Comparison of ENCODE assay signal across 15 cellular contexts in the genomic region with DNA sequence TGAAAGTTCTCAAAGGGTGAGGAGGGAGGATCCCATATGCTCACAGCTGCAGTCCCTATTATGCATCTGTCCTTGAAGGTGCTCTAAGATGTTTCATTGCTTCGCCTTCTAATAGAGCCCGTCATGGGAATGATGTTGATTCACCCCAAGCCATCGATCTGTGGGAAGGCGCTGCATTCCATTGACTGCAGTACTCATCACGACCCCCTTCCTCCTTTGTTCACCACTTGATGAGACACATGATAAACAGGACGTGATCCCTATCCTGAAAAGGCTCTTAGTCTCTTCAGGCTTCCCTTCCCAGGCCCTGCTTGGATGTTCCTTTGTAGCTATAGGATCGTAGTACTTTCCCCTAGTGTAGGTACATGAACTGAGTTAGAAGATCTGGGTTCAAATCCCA.
DNase-seq lines count a peak whose midpoint lies in the region; ATAC-seq and TF ChIP-seq lines count a peak whose summit lies in the region.
"Had no signal": no experiment of that assay in that cellular context is flagged by ENCODE, and none has a peak within 500 bp of the region (broad histone marks: within the 10 kb centered on the region; RNA-seq: fewer than 3 reads in every experiment).

No MANE protein-coding gene starts in this region.

- H3K4me1 ChIP-seq in GM23338 (ENCODE audit: insufficient read depth) = no peaks in the 10 kb centered on the region
- H3K4me1 ChIP-seq in NT2/D1 (ENCODE audit: insufficient read depth, insufficient read length) = no peaks in the 10 kb centered on the region
- H3K4me1 ChIP-seq in uterus = no peaks in the 10 kb centered on the region
- H3K4me1 ChIP-seq in OCI-LY7 (ENCODE audit: insufficient read depth, low read length, poor library complexity, severe bottlenecking) = no peaks in the 10 kb centered on the region
- H3K4me1 ChIP-seq: BE2C had no signal

- TF ChIP-seq CTCF in GM23338 (conservative IDR thresholded peaks at IDR 0.05; ENCODE audit: low read depth in 2 of 2) = no peak
- no peak for TF ChIP-seq CTCF in uterus (IDR thresholded peaks at IDR 0.05)
- no peak for TF ChIP-seq CTCF in OCI-LY7 (conservative IDR thresholded peaks at IDR 0.05; ENCODE audit: low read length)
- no peak for TF ChIP-seq CTCF in glutamatergic neuron (IDR thresholded peaks at IDR 0.05; ENCODE audit: partially characterized antibody, unreplicated experiment)

- H3K27ac ChIP-seq in GM23338 (ENCODE audit: low read depth) = no peak overlapping the region
- peak overlapping the region; percentile 16 to 28 for H3K27ac ChIP-seq in uterus
- no peak overlapping the region for H3K27ac ChIP-seq in OCI-LY7 (ENCODE audit: low read depth, low read length, poor library complexity, severe bottlenecking)
- H3K27ac ChIP-seq: A549, C4-2B had no signal

- no peak for TF ChIP-seq POLR2A in uterus (IDR thresholded peaks at IDR 0.05)

- no peak overlapping the region for H3K4me2 ChIP-seq in GM23338
- H3K4me2 ChIP-seq in OCI-LY7 (ENCODE audit: low read length) = no peak overlapping the region
- H3K4me2 ChIP-seq: A549 had no signal

- H3K27ac Mint-ChIP-seq in GM23338 (no peak overlapping the region), glutamatergic neuron (ENCODE audit: unreplicated experiment) (no peak overlapping the region)
- H3K27ac Mint-ChIP-seq: HFFc6 had no signal

- no TSS peak for BruUV-seq in OCI-LY7 (replicated peaks; lab: Mats Ljungman, UMichigan)

- H3K9me2 ChIP-seq in GM23338 (ENCODE audit: insufficient read depth) (no peaks in the 10 kb centered on the region; the same call in 1 of the 2 replicates), OCI-LY7 (ENCODE audit: insufficient read depth, low read length) (no peaks in the 10 kb centered on the region)

- H3K4me1 Mint-ChIP-seq in GM23338 = no peaks in the 10 kb centered on the region
- peaks cover 14% of the 10 kb centered on the region for H3K4me1 Mint-ChIP-seq in glutamatergic neuron (ENCODE audit: low read depth, unreplicated experiment)
- H3K4me1 Mint-ChIP-seq: CD4-positive, alpha-beta memory T cell had no signal

- H3K36me3 Mint-ChIP-seq in GM23338 (ENCODE audit: low read depth) = no peaks in the 10 kb centered on the region
- H3K36me3 Mint-ChIP-seq in glutamatergic neuron (ENCODE audit: unreplicated experiment) = peaks cover 4% of the 10 kb centered on the region
- H3K36me3 Mint-ChIP-seq: CD4-positive, alpha-beta memory T cell had no signal

- no peaks in the 10 kb centered on the region for H3K9me3 ChIP-seq in NT2/D1 (ENCODE audit: insufficient read depth, low read length)
- no peaks in the 10 kb centered on the region for H3K9me3 ChIP-seq in uterus
- no peaks in the 10 kb centered on the region for H3K9me3 ChIP-seq in OCI-LY7 (ENCODE audit: low read length)
- H3K9me3 ChIP-seq: A549, BE2C had no signal

- H4K20me1 ChIP-seq in GM23338 (replicated peaks; ENCODE audit: insufficient read depth) = no peaks in the 10 kb centered on the region
- H4K20me1 ChIP-seq in OCI-LY7 (ENCODE audit: insufficient read depth, low read length) = no peaks in the 10 kb centered on the region

- H3F3A ChIP-seq in GM23338 (replicated peaks; ENCODE audit: low read depth) = no peaks in the 10 kb centered on the region

- H3K36me3 ChIP-seq in GM23338 (ENCODE audit: insufficient read depth) = no peaks in the 10 kb centered on the region
- no peaks in the 10 kb centered on the region for H3K36me3 ChIP-seq in NT2/D1 (ENCODE audit: insufficient read depth, insufficient read length, low read length)
- no peaks in the 10 kb centered on the region for H3K36me3 ChIP-seq in uterus
- H3K36me3 ChIP-seq in OCI-LY7 (ENCODE audit: insufficient read depth, low read length) = no peaks in the 10 kb centered on the region
- H3K36me3 ChIP-seq: BE2C had no signal

- CTCF ChIA-PET in OCI-LY7 (lab: Charles Lee; ENCODE audit: unreplicated experiment) = no interaction called here

- POLR2A ChIA-PET in OCI-LY7 (lab: Charles Lee) = no interaction called here

- peak; percentile 57 for DNase-seq in GM23338 (ENCODE audit: low spot score)
- DNase-seq in NT2/D1 (ENCODE audit: low read depth, low spot score) = peak; percentile 27
- DNase-seq in iPS-NIHi7 (ENCODE audit: extremely low spot score) = peak; percentile 25
- no peak for DNase-seq in uterus
- DNase-seq in OCI-LY7 (ENCODE audit: low spot score) = no peak
- DNase-seq in glutamatergic neuron = no peak
- DNase-seq in NCI-H1105 (lab: John Stamatoyannopoulos, UW) = no peak
- DNase-seq: BE2C; CD4-positive, alpha-beta memory T cell; DMS79; HCEC 1CT; HFFc6 had no signal

- no peaks in the 10 kb centered on the region for H3K79me2 ChIP-seq in GM23338 (replicated peaks; ENCODE audit: insufficient read depth)
- no peaks in the 10 kb centered on the region for H3K79me2 ChIP-seq in OCI-LY7 (ENCODE audit: insufficient read depth, low read depth, low read length)

- no peak for ATAC-seq in GM23338
- ATAC-seq: A549, HepG2 had no signal

- H3K4me3 ChIP-seq in GM23338 (no peak overlapping the region), NT2/D1 (ENCODE audit: insufficient read length, low read depth) (no peak overlapping the region), uterus (no peak overlapping the region), OCI-LY7 (ENCODE audit: low read depth, low read length, poor library complexity, severe bottlenecking) (no peak overlapping the region)
- H3K4me3 ChIP-seq: A549 had no signal

- intact Hi-C loops in uterus (cut with DNase I; ENCODE audit: low total_unique reads) (no loop called here), OCI-LY7 (cut with micrococcal nuclease; ENCODE audit: unreplicated experiment) (no loop called here)

- H3K27me3 Mint-ChIP-seq in GM23338 (ENCODE audit: insufficient read depth, low read depth, poor library complexity) = no peaks in the 10 kb centered on the region
- H3K27me3 Mint-ChIP-seq in glutamatergic neuron (ENCODE audit: unreplicated experiment) = peaks cover 2% of the 10 kb centered on the region

- H3K9me3 Mint-ChIP-seq in GM23338 (no peaks in the 10 kb centered on the region), glutamatergic neuron (ENCODE audit: unreplicated experiment) (no peaks in the 10 kb centered on the region)
- H3K9me3 Mint-ChIP-seq: HFFc6 had no signal

- H3K4me3 Mint-ChIP-seq in GM23338 (no peak overlapping the region), glutamatergic neuron (ENCODE audit: unreplicated experiment) (no peak overlapping the region)
- H3K4me3 Mint-ChIP-seq: CD4-positive, alpha-beta memory T cell; HFFc6 had no signal

- H3K27me3 ChIP-seq in GM23338 (ENCODE audit: insufficient read depth) = no peaks in the 10 kb centered on the region
- H3K27me3 ChIP-seq in NT2/D1 (ENCODE audit: insufficient read depth, insufficient read length) = no peaks in the 10 kb centered on the region
- no peaks in the 10 kb centered on the region for H3K27me3 ChIP-seq in uterus
- H3K27me3 ChIP-seq: BE2C had no signal

- H2AFZ ChIP-seq in GM23338 (no peak overlapping the region), OCI-LY7 (ENCODE audit: low read length) (no peak overlapping the region)

- no peak overlapping the region for H3K9ac ChIP-seq in NT2/D1 (ENCODE audit: insufficient read length, low read depth)

TF ChIP-seq in GM23338, 12 proteins besides CTCF, POLR2A, EP300 and RAD21 (continues in another document):
- no peak for TF ChIP-seq EZH2phosphoT487 (IDR thresholded peaks at IDR 0.05; ENCODE audit: unreplicated experiment)
- TF ChIP-seq EZH2 (IDR thresholded peaks at IDR 0.05; ENCODE audit: low read depth, unreplicated experiment) = no peak
- TF ChIP-seq STAT1 (IDR thresholded peaks at IDR 0.05; ENCODE audit: unreplicated experiment) = no peak
- no peak for TF ChIP-seq POLR2AphosphoS5 (IDR thresholded peaks at IDR 0.05; ENCODE audit: low read depth)
- no peak for TF ChIP-seq ETS1 (IDR thresholded peaks at IDR 0.05)
- no peak for TF ChIP-seq REST (IDR thresholded peaks at IDR 0.05; ENCODE audit: unreplicated experiment)

Comparison
In these comparisons a context has a peak if more than half of its experiments do, and no peak if none do; other contexts are left out.
1. DNase-seq: peak in GM23338 (single experiment), NT2/D1 (single experiment) and iPS-NIHi7 (single experiment); none in uterus (0 of 2), OCI-LY7 (single experiment), glutamatergic neuron (single experiment) and NCI-H1105 (single experiment).
2. H3K27ac ChIP-seq: peak in uterus (2 of 2); none in GM23338 (single experiment) and OCI-LY7 (single experiment).